In the genomic region with DNA sequence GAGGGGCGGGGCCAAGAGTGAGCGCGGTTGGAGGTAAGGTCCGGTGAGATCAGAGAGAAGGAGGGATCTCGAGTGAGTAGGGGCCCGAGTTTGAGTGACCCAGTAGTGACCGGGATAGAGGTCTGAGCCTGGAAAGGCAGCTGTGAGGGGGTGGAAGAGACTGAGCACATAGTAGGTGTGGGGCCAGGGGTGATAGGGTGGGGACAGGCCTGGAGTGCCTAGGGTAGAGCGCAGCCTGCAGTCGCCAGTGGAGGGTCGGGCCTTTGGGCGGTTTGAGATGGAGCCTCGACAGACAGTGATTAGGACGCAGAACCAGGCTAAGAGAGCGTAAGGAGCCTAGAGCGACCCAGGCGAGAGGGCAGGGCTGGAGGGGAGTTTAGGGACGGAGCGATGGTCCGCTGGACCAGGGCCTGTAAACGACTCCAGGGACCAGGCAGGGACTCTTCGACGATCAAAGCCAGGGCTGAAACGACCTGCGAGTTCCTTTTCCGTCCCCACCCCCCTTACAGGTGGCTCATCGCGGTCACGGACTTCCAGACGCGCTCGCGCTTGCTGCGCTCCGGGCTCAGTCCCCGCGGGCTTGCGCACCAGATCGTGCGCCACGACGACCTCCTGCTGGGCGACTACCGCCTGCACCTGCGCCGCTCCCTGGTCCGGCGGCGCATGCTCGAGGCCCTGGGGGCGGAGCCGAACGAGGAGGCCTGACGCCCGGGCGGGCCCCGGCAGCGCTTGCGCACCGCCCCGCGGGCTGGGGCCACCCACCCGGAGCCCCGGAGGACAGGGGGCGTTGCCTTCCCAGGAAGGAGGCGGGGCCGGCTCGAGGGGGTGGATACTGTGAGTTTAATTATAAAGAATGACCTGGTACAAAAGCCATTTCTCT, we compare ENCODE assay signal across 8 cellular contexts. TPM values are rescaled to one million over a fixed set of nuclear protein-coding genes. Genes with fewer than 3 reads are reported as not detected.
DNase-seq lines count a peak whose midpoint lies in the region; ATAC-seq, FAIRE-seq and TF ChIP-seq lines count a peak whose summit lies in the region.

No MANE protein-coding gene starts in this region.

- DNase-seq in Ammon's horn (ENCODE audit: low spot score) (peak; percentile 86), bronchial epithelial cell (ENCODE audit: low read depth) (no peak), kidney epithelial cell (ENCODE audit: low read depth) (no peak)
- peak; percentile 65 for DNase-seq in T-helper 2 cell treated with Interferon-gamma antibody and Interleukin-4, amounts not matched to agents 5 μg/mL and 100 μg/mL, for 36 hours (ENCODE audit: low spot score)
- DNase-seq in stimulated activated CD4-positive, alpha-beta T cell treated with anti-CD3 and anti-CD28 coated beads, Interleukin-2, amount 100 ng/mL, for 4 hours (ENCODE audit: low read depth), result peak; percentile 54
- no peak for DNase-seq in effector CD4-positive, alpha-beta T cell

- peaks cover 4% of the 10 kb centered on the region for H3K4me1 ChIP-seq in HUES6 (ENCODE audit: control insufficient read depth, insufficient read depth, low read length)

- no peak for FAIRE-seq in bronchial epithelial cell (lab: Jason Lieb, UNC)

- H3K27ac ChIP-seq in HUES6 (ENCODE audit: low read depth, low read length), result no peak overlapping the region

- H3K4me3 Mint-ChIP-seq in T-helper 2 cell treated with Interferon-gamma antibody and Interleukin-4, amounts not matched to agents 5 μg/mL and 100 μg/mL, for 36 hours, result peak overlapping the region; percentile 88

- H3K9ac ChIP-seq in HUES6 (ENCODE audit: low read length), result peak overlapping the region; percentile 67

- peak overlapping the region; percentile 98 for H3K27ac Mint-ChIP-seq in T-helper 2 cell treated with Interferon-gamma antibody and Interleukin-4, amounts not matched to agents 5 μg/mL and 100 μg/mL, for 36 hours

- H3K9me3 ChIP-seq in HUES6 (ENCODE audit: control insufficient read depth, insufficient read depth, low read depth, low read length), result peaks cover 5% of the 10 kb centered on the region; the same call in 1 of the 2 replicates

- H3K27me3 ChIP-seq in HUES6 (ENCODE audit: control insufficient read depth, insufficient read depth, low read length) (peaks cover 28% of the 10 kb centered on the region), bronchial epithelial cell (ENCODE audit: control insufficient read depth, insufficient read depth, low read length) (no peaks in the 10 kb centered on the region), kidney epithelial cell (ENCODE audit: control insufficient read depth, insufficient read depth, low read length) (peaks cover 35% of the 10 kb centered on the region)

- peaks cover 33% of the 10 kb centered on the region for H3K27me3 Mint-ChIP-seq in T-helper 2 cell treated with Interferon-gamma antibody and Interleukin-4, amounts not matched to agents 5 μg/mL and 100 μg/mL, for 36 hours (ENCODE audit: low read depth)

- no peak for ATAC-seq in GM18870 (IDR thresholded peaks at IDR 0.05; ENCODE audit: unreplicated experiment)

- H3K4me3 ChIP-seq in HUES6 (ENCODE audit: low read depth, low read length), result peak overlapping the region; percentile 90
- H3K4me3 ChIP-seq in bronchial epithelial cell (ENCODE audit: low read depth, low read length), result peak overlapping the region; percentile 13
- H3K4me3 ChIP-seq in kidney epithelial cell (ENCODE audit: low read depth, low read length), result peak overlapping the region; percentile 59

- peaks cover 10% of the 10 kb centered on the region for H3K4me1 Mint-ChIP-seq in T-helper 2 cell treated with Interferon-gamma antibody and Interleukin-4, amounts not matched to agents 5 μg/mL and 100 μg/mL, for 36 hours (ENCODE audit: low read depth)

- TF ChIP-seq CTCF in bronchial epithelial cell (IDR thresholded peaks at IDR 0.05; ENCODE audit: insufficient read depth, low read length, severe bottlenecking) (no peak), kidney epithelial cell (IDR thresholded peaks at IDR 0.05; ENCODE audit: insufficient read depth, low read length, poor library complexity, severe bottlenecking) (no peak)

- no peaks in the 10 kb centered on the region for H3K36me3 Mint-ChIP-seq in T-helper 2 cell treated with Interferon-gamma antibody and Interleukin-4, amounts not matched to agents 5 μg/mL and 100 μg/mL, for 36 hours (ENCODE audit: low read depth)

- H3K36me3 ChIP-seq in HUES6 (ENCODE audit: control insufficient read depth, insufficient read depth, low read length), result no peaks in the 10 kb centered on the region
- H3K36me3 ChIP-seq in bronchial epithelial cell (ENCODE audit: control insufficient read depth, insufficient read depth, low read length), result no peaks in the 10 kb centered on the region
- H3K36me3 ChIP-seq in kidney epithelial cell (ENCODE audit: control insufficient read depth, insufficient read depth, low read length), result no peaks in the 10 kb centered on the region

- H3K9me3 Mint-ChIP-seq in T-helper 2 cell treated with Interferon-gamma antibody and Interleukin-4, amounts not matched to agents 5 μg/mL and 100 μg/mL, for 36 hours, result peaks cover 19% of the 10 kb centered on the region

RNA-seq across cellular contexts. Expression of gene C19orf81, which starts 9.4 kb away (rescaled TPM):
- total RNA-seq in bronchial epithelial cell (not detected in 2 replicates), kidney epithelial cell (4.4 and 16.5 TPM in 2 replicates)

RNA-seq across cellular contexts. Expression of gene SYT3, which starts 19.0 kb away (rescaled TPM):
- total RNA-seq in bronchial epithelial cell (not detected in 2 replicates), kidney epithelial cell (0.29 and 0.55 TPM in 2 replicates)

Comparison
In these comparisons a context has a peak if more than half of its experiments do, and no peak if none do; other contexts are left out.
1. DNase-seq: peak in Ammon's horn (single experiment), T-helper 2 cell treated with Interferon-gamma antibody and Interleukin-4, amounts not matched to agents 5 μg/mL and 100 μg/mL, for 36 hours (single experiment) and stimulated activated CD4-positive, alpha-beta T cell treated with anti-CD3 and anti-CD28 coated beads, Interleukin-2, amount 100 ng/mL, for 4 hours (single experiment); none in bronchial epithelial cell (single experiment), kidney epithelial cell (single experiment) and effector CD4-positive, alpha-beta T cell (single experiment).
2. H3K4me3 ChIP-seq: peak in every context shown above with its lines; median percentile 90 in HUES6; 59 in kidney epithelial cell; 13 in bronchial epithelial cell.